ENCODE assay signal across 1 cellular context in the genomic region with DNA sequence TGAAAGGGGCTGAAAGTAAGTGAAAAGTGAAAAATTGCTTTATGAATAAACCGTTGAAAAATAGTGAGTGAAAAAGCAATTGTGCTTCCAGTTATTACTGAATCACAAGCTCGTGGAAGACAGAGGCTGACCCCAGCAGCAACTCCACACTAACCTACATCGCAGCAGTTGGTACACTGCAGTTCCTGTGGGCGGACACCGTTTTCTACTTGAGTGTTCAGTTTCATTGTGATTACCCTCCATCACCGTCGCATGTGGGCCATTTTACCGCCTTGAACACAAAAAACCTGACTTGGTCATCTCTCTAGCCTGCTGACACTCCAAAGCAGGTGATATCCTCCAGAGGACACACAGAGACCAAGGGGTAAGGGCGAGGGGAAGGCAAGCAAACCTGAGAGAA.
TF ChIP-seq lines count a peak whose summit lies in the region.

No MANE protein-coding gene starts in this region.

TF ChIP-seq in GM23338, 12 proteins besides CTCF, POLR2A, EP300 and RAD21 (continued from another document):
- TF ChIP-seq, protein P1, sequence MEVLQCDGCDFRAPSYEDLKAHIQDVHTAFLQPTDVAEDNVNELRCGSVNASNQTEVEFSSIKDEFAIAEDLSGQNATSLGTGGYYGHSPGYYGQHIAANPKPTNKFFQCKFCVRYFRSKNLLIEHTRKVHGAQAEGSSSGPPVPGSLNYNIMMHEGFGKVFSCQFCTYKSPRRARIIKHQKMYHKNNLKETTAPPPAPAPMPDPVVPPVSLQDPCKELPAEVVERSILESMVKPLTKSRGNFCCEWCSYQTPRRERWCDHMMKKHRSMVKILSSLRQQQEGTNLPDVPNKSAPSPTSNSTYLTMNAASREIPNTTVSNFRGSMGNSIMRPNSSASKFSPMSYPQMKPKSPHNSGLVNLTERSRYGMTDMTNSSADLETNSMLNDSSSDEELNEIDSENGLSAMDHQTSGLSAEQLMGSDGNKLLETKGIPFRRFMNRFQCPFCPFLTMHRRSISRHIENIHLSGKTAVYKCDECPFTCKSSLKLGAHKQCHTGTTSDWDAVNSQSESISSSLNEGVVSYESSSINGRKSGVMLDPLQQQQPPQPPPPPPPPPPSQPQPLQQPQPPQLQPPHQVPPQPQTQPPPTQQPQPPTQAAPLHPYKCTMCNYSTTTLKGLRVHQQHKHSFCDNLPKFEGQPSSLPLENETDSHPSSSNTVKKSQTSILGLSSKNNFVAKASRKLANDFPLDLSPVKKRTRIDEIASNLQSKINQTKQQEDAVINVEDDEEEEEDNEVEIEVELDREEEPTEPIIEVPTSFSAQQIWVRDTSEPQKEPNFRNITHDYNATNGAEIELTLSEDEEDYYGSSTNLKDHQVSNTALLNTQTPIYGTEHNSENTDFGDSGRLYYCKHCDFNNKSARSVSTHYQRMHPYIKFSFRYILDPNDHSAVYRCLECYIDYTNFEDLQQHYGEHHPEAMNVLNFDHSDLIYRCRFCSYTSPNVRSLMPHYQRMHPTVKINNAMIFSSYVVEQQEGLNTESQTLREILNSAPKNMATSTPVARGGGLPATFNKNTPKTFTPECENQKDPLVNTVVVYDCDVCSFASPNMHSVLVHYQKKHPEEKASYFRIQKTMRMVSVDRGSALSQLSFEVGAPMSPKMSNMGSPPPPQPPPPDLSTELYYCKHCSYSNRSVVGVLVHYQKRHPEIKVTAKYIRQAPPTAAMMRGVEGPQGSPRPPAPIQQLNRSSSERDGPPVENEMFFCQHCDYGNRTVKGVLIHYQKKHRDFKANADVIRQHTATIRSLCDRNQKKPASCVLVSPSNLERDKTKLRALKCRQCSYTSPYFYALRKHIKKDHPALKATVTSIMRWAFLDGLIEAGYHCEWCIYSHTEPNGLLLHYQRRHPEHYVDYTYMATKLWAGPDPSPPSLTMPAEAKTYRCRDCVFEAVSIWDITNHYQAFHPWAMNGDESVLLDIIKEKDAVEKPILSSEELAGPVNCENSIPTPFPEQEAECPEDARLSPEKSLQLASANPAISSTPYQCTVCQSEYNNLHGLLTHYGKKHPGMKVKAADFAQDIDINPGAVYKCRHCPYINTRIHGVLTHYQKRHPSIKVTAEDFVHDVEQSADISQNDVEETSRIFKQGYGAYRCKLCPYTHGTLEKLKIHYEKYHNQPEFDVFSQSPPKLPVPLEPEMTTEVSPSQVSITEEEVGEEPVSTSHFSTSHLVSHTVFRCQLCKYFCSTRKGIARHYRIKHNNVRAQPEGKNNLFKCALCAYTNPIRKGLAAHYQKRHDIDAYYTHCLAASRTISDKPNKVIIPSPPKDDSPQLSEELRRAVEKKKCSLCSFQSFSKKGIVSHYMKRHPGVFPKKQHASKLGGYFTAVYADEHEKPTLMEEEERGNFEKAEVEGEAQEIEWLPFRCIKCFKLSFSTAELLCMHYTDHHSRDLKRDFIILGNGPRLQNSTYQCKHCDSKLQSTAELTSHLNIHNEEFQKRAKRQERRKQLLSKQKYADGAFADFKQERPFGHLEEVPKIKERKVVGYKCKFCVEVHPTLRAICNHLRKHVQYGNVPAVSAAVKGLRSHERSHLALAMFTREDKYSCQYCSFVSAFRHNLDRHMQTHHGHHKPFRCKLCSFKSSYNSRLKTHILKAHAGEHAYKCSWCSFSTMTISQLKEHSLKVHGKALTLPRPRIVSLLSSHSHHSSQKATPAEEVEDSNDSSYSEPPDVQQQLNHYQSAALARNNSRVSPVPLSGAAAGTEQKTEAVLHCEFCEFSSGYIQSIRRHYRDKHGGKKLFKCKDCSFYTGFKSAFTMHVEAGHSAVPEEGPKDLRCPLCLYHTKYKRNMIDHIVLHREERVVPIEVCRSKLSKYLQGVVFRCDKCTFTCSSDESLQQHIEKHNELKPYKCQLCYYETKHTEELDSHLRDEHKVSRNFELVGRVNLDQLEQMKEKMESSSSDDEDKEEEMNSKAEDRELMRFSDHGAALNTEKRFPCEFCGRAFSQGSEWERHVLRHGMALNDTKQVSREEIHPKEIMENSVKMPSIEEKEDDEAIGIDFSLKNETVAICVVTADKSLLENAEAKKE (CRISPR knock-in tag; IDR thresholded peaks at IDR 0.05): no peak
- TF ChIP-seq, protein P2, sequence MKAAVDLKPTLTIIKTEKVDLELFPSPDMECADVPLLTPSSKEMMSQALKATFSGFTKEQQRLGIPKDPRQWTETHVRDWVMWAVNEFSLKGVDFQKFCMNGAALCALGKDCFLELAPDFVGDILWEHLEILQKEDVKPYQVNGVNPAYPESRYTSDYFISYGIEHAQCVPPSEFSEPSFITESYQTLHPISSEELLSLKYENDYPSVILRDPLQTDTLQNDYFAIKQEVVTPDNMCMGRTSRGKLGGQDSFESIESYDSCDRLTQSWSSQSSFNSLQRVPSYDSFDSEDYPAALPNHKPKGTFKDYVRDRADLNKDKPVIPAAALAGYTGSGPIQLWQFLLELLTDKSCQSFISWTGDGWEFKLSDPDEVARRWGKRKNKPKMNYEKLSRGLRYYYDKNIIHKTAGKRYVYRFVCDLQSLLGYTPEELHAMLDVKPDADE (IDR thresholded peaks at IDR 0.05): no peak
- no peak for TF ChIP-seq POLR2AphosphoS5 (IDR thresholded peaks at IDR 0.05; ENCODE audit: low read depth)
